Comparison of ENCODE assay signal across 13 cellular contexts in the genomic region with DNA sequence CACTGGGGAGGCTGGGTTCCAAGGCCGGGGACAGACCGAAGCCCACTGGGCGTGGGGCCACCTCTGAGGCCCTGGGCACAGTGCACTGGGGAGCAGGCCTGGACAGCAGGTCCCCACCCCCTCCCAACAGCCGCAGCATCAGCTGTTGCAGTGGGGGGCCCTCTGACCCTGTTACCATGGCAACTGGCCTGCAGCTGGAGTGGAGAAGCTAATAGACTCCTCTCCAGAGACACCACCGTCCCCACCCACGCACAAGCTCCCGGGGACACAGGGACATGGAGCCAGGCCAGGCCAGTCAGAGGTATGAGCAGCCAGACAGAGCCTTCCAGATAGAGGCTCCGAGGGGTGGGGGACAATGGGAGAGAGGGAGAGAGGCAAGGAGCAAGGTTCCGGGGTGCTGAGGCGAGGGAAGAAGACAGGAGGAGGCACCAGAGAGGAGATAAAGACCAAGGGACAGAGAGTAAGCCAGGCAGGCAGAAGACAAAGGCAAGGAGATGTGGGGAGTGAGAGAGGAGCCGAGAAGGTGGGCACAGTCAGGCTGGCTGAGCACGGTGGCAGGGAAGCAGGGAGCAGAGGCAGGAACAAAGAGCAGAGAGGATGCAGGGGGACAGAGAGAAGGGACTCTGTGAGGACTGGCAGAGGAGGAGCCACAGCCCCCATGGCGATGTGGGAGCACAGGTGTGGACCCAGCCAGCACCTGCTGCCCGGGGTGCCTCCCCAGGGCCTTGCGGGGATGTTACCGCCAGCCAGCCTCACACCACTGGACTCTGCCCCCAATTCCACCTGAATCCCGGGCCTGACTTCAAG. TPM values are rescaled to one million over a fixed set of nuclear protein-coding genes. Genes with fewer than 3 reads are reported as not detected.
DNase-seq lines count a peak whose midpoint lies in the region; ATAC-seq and TF ChIP-seq lines count a peak whose summit lies in the region.
"Had no signal": no experiment of that assay in that cellular context is flagged by ENCODE, and none has a peak within 500 bp of the region (broad histone marks: within the 10 kb centered on the region; RNA-seq: fewer than 3 reads in every experiment).

No MANE protein-coding gene starts in this region.

- H3K27ac ChIP-seq in right atrium auricular region, result peak overlapping the region; percentile 85 to 94

- peaks cover 0 to under 1% of the 10 kb centered on the region in 2 donors for H3K27me3 ChIP-seq in right atrium auricular region

- H3K36me3 ChIP-seq in right atrium auricular region, result no peaks in the 10 kb centered on the region

- POLR2A ChIA-PET in activated CD4-positive, alpha-beta memory T cell treated with anti-CD3 and anti-CD28 coated beads, Interleukin-2, amount 10 ng/mL, durations not matched to agents 7 days and 5 days (lab: Charles Lee), result no interaction called here

- peaks cover 18% of the 10 kb centered on the region for H3K27me3 Mint-ChIP-seq in activated CD4-positive, alpha-beta memory T cell treated with anti-CD3 and anti-CD28 coated beads, Interleukin-2, amount 10 ng/mL, durations not matched to agents 7 days and 5 days

- no peaks in the 10 kb centered on the region for H3K9me3 Mint-ChIP-seq in activated CD4-positive, alpha-beta memory T cell treated with anti-CD3 and anti-CD28 coated beads, Interleukin-2, amount 10 ng/mL, durations not matched to agents 7 days and 5 days

- H3K9me3 ChIP-seq in right atrium auricular region, result no peaks in the 10 kb centered on the region

- H3K4me1 Mint-ChIP-seq in activated CD4-positive, alpha-beta memory T cell treated with anti-CD3 and anti-CD28 coated beads, Interleukin-2, amount 10 ng/mL, durations not matched to agents 7 days and 5 days, result peaks cover 20% of the 10 kb centered on the region

- no peak for TF ChIP-seq CTCF in right atrium auricular region (IDR thresholded peaks at IDR 0.05)

- CTCF ChIA-PET in activated CD4-positive, alpha-beta memory T cell treated with anti-CD3 and anti-CD28 coated beads, Interleukin-2, amount 10 ng/mL, durations not matched to agents 7 days and 5 days (lab: Charles Lee), result interaction anchor here (1.2 kb wide), 1 partner anchor 47 kb away, joined by 5 read pairs; no protein-coding TSS in a partner anchor

- DNase-seq in NCI-H1105 treated with DMSO at 0.1 percent for 48 hours (lab: John Stamatoyannopoulos, UW), result peak; percentile 72
- peak; percentile 30 for DNase-seq in RPMI8226
- no peak for DNase-seq in right atrium auricular region (ENCODE audit: low spot score)
- no peak for DNase-seq in sciatic nerve (ENCODE audit: low spot score)
- DNase-seq in amniotic stem cell (lab: John Stamatoyannopoulos, UW), result no peak
- no peak for DNase-seq in activated CD4-positive, alpha-beta memory T cell treated with anti-CD3 and anti-CD28 coated beads, Interleukin-2, amount 10 ng/mL, durations not matched to agents 7 days and 5 days
- no peak for DNase-seq in effector CD8-positive, alpha-beta T cell (lab: John Stamatoyannopoulos, UW)
- DNase-seq in T-helper 1 cell, result no peak
- DNase-seq: activated CD4-positive, alpha-beta T cell treated with anti-CD3 and anti-CD28 coated beads, Interleukin-2, amount 50 U/mL, for 1 hour; activated naive CD4-positive, alpha-beta T cell treated with Interleukin-2 at 50 U/mL for 16 hours; Karpas-422; NK-92 treated with Interleukin-12 subunit alpha and Interleukin-12 subunit beta, amount 100 ng/mL, for 24 hours had no signal

- intact Hi-C loops in sciatic nerve (cut with DNase I), result no loop called here

- no peak overlapping the region for H3K4me3 ChIP-seq in right atrium auricular region

- no peak overlapping the region for H3K27ac Mint-ChIP-seq in activated CD4-positive, alpha-beta memory T cell treated with anti-CD3 and anti-CD28 coated beads, Interleukin-2, amount 10 ng/mL, durations not matched to agents 7 days and 5 days

- ATAC-seq in sciatic nerve, result peak; percentile 43

- no peak overlapping the region for H3K4me3 Mint-ChIP-seq in activated CD4-positive, alpha-beta memory T cell treated with anti-CD3 and anti-CD28 coated beads, Interleukin-2, amount 10 ng/mL, durations not matched to agents 7 days and 5 days

- H3K4me1 ChIP-seq in right atrium auricular region, result peaks cover 0 to 82% of the 10 kb centered on the region in 2 donors

- H3K36me3 Mint-ChIP-seq in activated CD4-positive, alpha-beta memory T cell treated with anti-CD3 and anti-CD28 coated beads, Interleukin-2, amount 10 ng/mL, durations not matched to agents 7 days and 5 days (ENCODE audit: low read depth), result no peaks in the 10 kb centered on the region

RNA-seq across cellular contexts. Expression of gene KCNH2, which starts 6.7 kb away (rescaled TPM):
- total RNA-seq in right atrium auricular region, result 100 to 1,000 TPM; 119 to 128 TPM
- 3.2 TPM for total RNA-seq in sciatic nerve
- total RNA-seq in activated CD4-positive, alpha-beta memory T cell treated with anti-CD3 and anti-CD28 coated beads, Interleukin-2, amount 10 ng/mL, durations not matched to agents 7 days and 5 days, result under 1 TPM; 0.15 to 0.38 TPM
- total RNA-seq: osteoblast had no signal

RNA-seq across cellular contexts. Expression of gene NOS3, which starts 19.4 kb away (rescaled TPM):
- total RNA-seq in right atrium auricular region (10 to 100 TPM; 14.5 to 78.6 TPM), sciatic nerve (26.6 TPM)
- total RNA-seq in activated CD4-positive, alpha-beta memory T cell treated with anti-CD3 and anti-CD28 coated beads, Interleukin-2, amount 10 ng/mL, durations not matched to agents 7 days and 5 days, result 10 to 100 TPM; 27.7 to 30.2 TPM
- total RNA-seq: osteoblast had no signal

RNA-seq across cellular contexts. Expression of gene ATG9B, which starts 52.8 kb away (rescaled TPM):
- total RNA-seq in right atrium auricular region (not detected), sciatic nerve (0.67 TPM)
- 1 to 10 TPM; 7.9 to 8.6 TPM for total RNA-seq in activated CD4-positive, alpha-beta memory T cell treated with anti-CD3 and anti-CD28 coated beads, Interleukin-2, amount 10 ng/mL, durations not matched to agents 7 days and 5 days
- total RNA-seq: osteoblast had no signal

RNA-seq across cellular contexts. Expression of gene ABCB8, which starts 56.8 kb away (rescaled TPM):
- 10 to 100 TPM; 11.9 to 20.6 TPM for total RNA-seq in right atrium auricular region
- total RNA-seq in sciatic nerve, result 32.8 TPM
- 10 to 100 TPM; 51.2 to 53.3 TPM for total RNA-seq in activated CD4-positive, alpha-beta memory T cell treated with anti-CD3 and anti-CD28 coated beads, Interleukin-2, amount 10 ng/mL, durations not matched to agents 7 days and 5 days

Comparison
In these comparisons a context has a peak if more than half of its experiments do, and no peak if none do; other contexts are left out.
1. DNase-seq: peak in NCI-H1105 treated with DMSO at 0.1 percent for 48 hours (single experiment) and RPMI8226 (single experiment); none in right atrium auricular region (single experiment), sciatic nerve (single experiment), amniotic stem cell (single experiment), activated CD4-positive, alpha-beta memory T cell treated with anti-CD3 and anti-CD28 coated beads, Interleukin-2, amount 10 ng/mL, durations not matched to agents 7 days and 5 days (single experiment), effector CD8-positive, alpha-beta T cell (single experiment) and T-helper 1 cell (0 of 5).
2. RNA of gene KCNH2, which starts 6.7 kb away (total RNA-seq): 119 to 128 TPM in right atrium auricular region; 3.2 TPM in sciatic nerve (single experiment) and 0.15 to 0.38 TPM in activated CD4-positive, alpha-beta memory T cell treated with anti-CD3 and anti-CD28 coated beads, Interleukin-2, amount 10 ng/mL, durations not matched to agents 7 days and 5 days; every median in the first group is over 10 times any median in the second.